ENCODE assay signal across 28 cellular contexts in genomic region chr22:45026511-45026910, GRCh38.
"Had no signal": no experiment of that assay in that cellular context is flagged by ENCODE, and none has a peak within 500 bp of the region (broad histone marks: within the 10 kb centered on the region; RNA-seq: fewer than 3 reads in every experiment).

No MANE protein-coding gene starts in this region.

- H3K27ac ChIP-seq: coronary artery, esophagus muscularis mucosa, foreskin keratinocyte, heart right ventricle, left ventricle myocardium inferior, lower lobe of right lung, ovary, psoas muscle, sigmoid colon, testis, tibial artery had no signal

- H3K4me3 ChIP-seq: coronary artery, esophagus muscularis mucosa, heart right ventricle, left ventricle myocardium inferior, lower lobe of right lung, ovary, psoas muscle, sigmoid colon, testis, tibial artery had no signal

- DNase-seq: dermis blood vessel endothelial cell; effector memory CD4-positive, alpha-beta T cell; foreskin keratinocyte; glutamatergic neuron; heart right ventricle; hippocampal formation; immature natural killer cell; islet precursor cell; kidney glomerular epithelial cell; left colon; left ventricle myocardium inferior; lower lobe of right lung; naive thymus-derived CD8-positive, alpha-beta T cell; nephron progenitor cell; nucleus accumbens; ovary; psoas muscle; right cardiac atrium; sigmoid colon; stimulated activated CD4-positive, alpha-beta T cell treated with anti-CD3 and anti-CD28 coated beads, Interleukin-2, amount 100 ng/mL, for 24 hours; stimulated activated CD4-positive, alpha-beta T cell treated with anti-CD3 and anti-CD28 coated beads, Interleukin-4, amount 100 ng/mL, for 24 hours; stimulated activated naive CD8-positive, alpha-beta T cell treated with anti-CD3 and anti-CD28 coated beads, Interleukin-15, Interleukin-2, amounts not matched to agents 100 U/mL and 50 U/mL, for 24 hours; substantia nigra; testis; tibial artery had no signal

- ATAC-seq: foreskin keratinocyte; heart right ventricle; left colon; lower lobe of right lung; naive thymus-derived CD8-positive, alpha-beta T cell; psoas muscle; right cardiac atrium; stimulated activated effector memory CD8-positive, alpha-beta T cell treated with anti-CD3 and anti-CD28 coated beads, Interleukin-12 subunit alpha, Interleukin-12 subunit beta, amount 100 ng/mL, for 72 hours; stimulated activated naive CD8-positive, alpha-beta T cell treated with anti-CD3 and anti-CD28 coated beads, Interleukin-15, Interleukin-2, amounts not matched to agents 100 U/mL and 50 U/mL, for 24 hours had no signal
